Comparison of ENCODE assay signal across 17 cellular contexts in the genomic region with DNA sequence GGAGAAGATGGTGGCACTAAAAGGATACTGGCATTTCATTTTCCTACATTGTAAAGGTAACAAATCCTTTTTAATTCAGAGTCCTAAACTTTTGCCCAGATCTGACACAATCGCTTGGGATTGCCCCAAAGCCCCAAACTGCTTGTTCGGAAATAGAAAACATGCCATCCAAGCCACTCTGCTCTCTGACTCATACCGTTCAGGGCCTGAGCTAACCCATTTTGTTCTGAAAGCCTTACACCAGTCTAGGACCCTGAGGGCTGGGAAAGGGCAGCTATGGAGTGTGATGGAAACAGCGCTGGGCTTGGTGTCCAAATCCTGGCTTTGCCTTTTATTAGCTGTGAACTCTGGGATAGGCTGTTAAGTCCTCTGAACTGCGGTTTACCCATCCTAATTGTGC.
DNase-seq lines count a peak whose midpoint lies in the region; FAIRE-seq and TF ChIP-seq lines count a peak whose summit lies in the region.
"Had no signal": no experiment of that assay in that cellular context is flagged by ENCODE, and none has a peak within 500 bp of the region (broad histone marks: within the 10 kb centered on the region; RNA-seq: fewer than 3 reads in every experiment).

No MANE protein-coding gene starts in this region.

- H3K27ac Mint-ChIP-seq in activated naive CD4-positive, alpha-beta T cell treated with anti-CD3 and anti-CD28 coated beads, Interleukin-2, amount 10 ng/mL, durations not matched to agents 7 days and 5 days = no peak overlapping the region
- no peak overlapping the region for H3K27ac Mint-ChIP-seq in Caco-2 (ENCODE audit: unreplicated experiment)
- H3K27ac Mint-ChIP-seq: activated naive CD8-positive, alpha-beta T cell treated with anti-CD3 and anti-CD28 coated beads, Interleukin-2, amount 50 U/mL, for 24 hours; CD8-positive, alpha-beta T cell; stimulated activated naive CD8-positive, alpha-beta T cell treated with anti-CD3 and anti-CD28 coated beads, Interleukin-15, Interleukin-2, amounts not matched to agents 100 ng/mL and 50 ng/mL, for 24 hours; T-helper 1 cell treated with Interleukin-12 subunit alpha and Interleukin-12 subunit beta and Interleukin-4 antibody, amounts not matched to agents 30 μg/mL and 1 μg/mL, for 36 hours had no signal

- DNase-seq in GM04504 (ENCODE audit: low read depth) (peak; percentile 34), T1000 (lab: John Stamatoyannopoulos, UW) (peak; percentile 27), fibroblast of the conjunctiva (ENCODE audit: low read depth) (peak; percentile 79), stromal cell of bone marrow (ENCODE audit: low read depth) (peak; percentile 84), Caco-2 (no peak), small intestine (no peak), NCI-H1105 treated with DMSO at 0.1 percent for 48 hours (lab: John Stamatoyannopoulos, UW) (no peak)
- DNase-seq in activated naive CD4-positive, alpha-beta T cell treated with anti-CD3 and anti-CD28 coated beads, Interleukin-2, amount 10 ng/mL, durations not matched to agents 7 days and 5 days = no peak
- DNase-seq: activated naive CD8-positive, alpha-beta T cell treated with anti-CD3 and anti-CD28 coated beads, Interleukin-2, amount 50 U/mL, for 24 hours; CD8-positive, alpha-beta T cell; dermis blood vessel endothelial cell; NCI-H1092 treated with DMSO at 0.1 percent for 48 hours; NCI-H226 had no signal

- H3K27me3 ChIP-seq in Caco-2 (replicated peaks; ENCODE audit: control insufficient read depth, insufficient read depth, low read length) (no peaks in the 10 kb centered on the region), small intestine (ENCODE audit: control insufficient read depth in 2 of 2, insufficient read depth in 2 of 2, low read length in 2 of 2) (no peaks in the 10 kb centered on the region)

- POLR2A ChIA-PET in Caco-2 (lab: Charles Lee) = no interaction called here

- H3K4me3 Mint-ChIP-seq in activated naive CD4-positive, alpha-beta T cell treated with anti-CD3 and anti-CD28 coated beads, Interleukin-2, amount 10 ng/mL, durations not matched to agents 7 days and 5 days = no peak overlapping the region
- no peak overlapping the region for H3K4me3 Mint-ChIP-seq in Caco-2 (ENCODE audit: unreplicated experiment)
- H3K4me3 Mint-ChIP-seq: activated naive CD8-positive, alpha-beta T cell treated with anti-CD3 and anti-CD28 coated beads, Interleukin-2, amount 50 U/mL, for 24 hours; CD8-positive, alpha-beta T cell; stimulated activated naive CD8-positive, alpha-beta T cell treated with anti-CD3 and anti-CD28 coated beads, Interleukin-15, Interleukin-2, amounts not matched to agents 100 ng/mL and 50 ng/mL, for 24 hours; T-helper 1 cell treated with Interleukin-12 subunit alpha and Interleukin-12 subunit beta and Interleukin-4 antibody, amounts not matched to agents 30 μg/mL and 1 μg/mL, for 36 hours had no signal

- H3K36me3 Mint-ChIP-seq in activated naive CD4-positive, alpha-beta T cell treated with anti-CD3 and anti-CD28 coated beads, Interleukin-2, amount 10 ng/mL, durations not matched to agents 7 days and 5 days = no peaks in the 10 kb centered on the region
- no peaks in the 10 kb centered on the region for H3K36me3 Mint-ChIP-seq in Caco-2 (ENCODE audit: insufficient read depth, unreplicated experiment)
- H3K36me3 Mint-ChIP-seq: CD8-positive, alpha-beta T cell had no signal

- H3K4me1 Mint-ChIP-seq in activated naive CD4-positive, alpha-beta T cell treated with anti-CD3 and anti-CD28 coated beads, Interleukin-2, amount 10 ng/mL, durations not matched to agents 7 days and 5 days = no peaks in the 10 kb centered on the region
- no peaks in the 10 kb centered on the region for H3K4me1 Mint-ChIP-seq in Caco-2 (ENCODE audit: low read depth, unreplicated experiment)
- H3K4me1 Mint-ChIP-seq: activated naive CD8-positive, alpha-beta T cell treated with anti-CD3 and anti-CD28 coated beads, Interleukin-2, amount 50 U/mL, for 24 hours had no signal

- H3K4me3 ChIP-seq in Caco-2 (ENCODE audit: low read depth, low read length) = no peak overlapping the region
- no peak overlapping the region for H3K4me3 ChIP-seq in small intestine (ENCODE audit: low read depth in 1 of 2, low read length in 2 of 2)

- no peak for TF ChIP-seq CTCF in Caco-2 (IDR thresholded peaks at IDR 0.05; ENCODE audit: insufficient read depth in 1 of 2, low read depth in 1 of 2, low read length in 1 of 2, severe bottlenecking in 1 of 2, unreplicated experiment in 1 of 2)

- BruUV-seq in Caco-2 (replicated peaks; lab: Mats Ljungman, UMichigan) = no TSS peak

- 91 to 93% (median 93%) methylated on average over 5 of the region's 5 CpGs for WGBS in small intestine, 3 donors

- FAIRE-seq in small intestine (lab: Jason Lieb, UNC) = no peak
- FAIRE-seq: frontal cortex, islet of Langerhans had no signal

- H3K4me1 ChIP-seq in Caco-2 = no peaks in the 10 kb centered on the region
- no peaks in the 10 kb centered on the region for H3K4me1 ChIP-seq in small intestine (ENCODE audit: control insufficient read depth in 2 of 2, insufficient read depth in 1 of 2, low read depth in 1 of 2, low read length in 1 of 2)

- intact Hi-C loops in Caco-2 (cut with micrococcal nuclease; ENCODE audit: unreplicated experiment) = no loop called here

- H3K9me3 ChIP-seq in Caco-2 = no peaks in the 10 kb centered on the region
- H3K9me3 ChIP-seq in small intestine (ENCODE audit: control insufficient read depth, low read depth) = no peaks in the 10 kb centered on the region

- H3K27ac ChIP-seq in small intestine (ENCODE audit: low read depth in 1 of 2, low read length in 1 of 2) = no peak overlapping the region

- no peaks in the 10 kb centered on the region for H3K9me3 Mint-ChIP-seq in activated naive CD4-positive, alpha-beta T cell treated with anti-CD3 and anti-CD28 coated beads, Interleukin-2, amount 10 ng/mL, durations not matched to agents 7 days and 5 days
- no peaks in the 10 kb centered on the region for H3K9me3 Mint-ChIP-seq in Caco-2 (ENCODE audit: unreplicated experiment)
- H3K9me3 Mint-ChIP-seq: activated naive CD8-positive, alpha-beta T cell treated with anti-CD3 and anti-CD28 coated beads, Interleukin-2, amount 50 U/mL, for 24 hours; CD8-positive, alpha-beta T cell; stimulated activated naive CD8-positive, alpha-beta T cell treated with anti-CD3 and anti-CD28 coated beads, Interleukin-15, Interleukin-2, amounts not matched to agents 100 ng/mL and 50 ng/mL, for 24 hours; T-helper 1 cell treated with Interleukin-12 subunit alpha and Interleukin-12 subunit beta and Interleukin-4 antibody, amounts not matched to agents 30 μg/mL and 1 μg/mL, for 36 hours had no signal

- no peaks in the 10 kb centered on the region for H3K27me3 Mint-ChIP-seq in activated naive CD4-positive, alpha-beta T cell treated with anti-CD3 and anti-CD28 coated beads, Interleukin-2, amount 10 ng/mL, durations not matched to agents 7 days and 5 days
- H3K27me3 Mint-ChIP-seq in Caco-2 (ENCODE audit: insufficient read depth, unreplicated experiment) = no peaks in the 10 kb centered on the region
- H3K27me3 Mint-ChIP-seq: stimulated activated naive CD8-positive, alpha-beta T cell treated with anti-CD3 and anti-CD28 coated beads, Interleukin-15, Interleukin-2, amounts not matched to agents 100 ng/mL and 50 ng/mL, for 24 hours had no signal

- no peaks in the 10 kb centered on the region for H3K36me3 ChIP-seq in Caco-2 (ENCODE audit: control insufficient read depth, insufficient read depth, low read length)
- no peaks in the 10 kb centered on the region for H3K36me3 ChIP-seq in small intestine (ENCODE audit: control insufficient read depth in 2 of 2, insufficient read depth in 2 of 2, low read length in 2 of 2)

- CTCF ChIA-PET in activated naive CD4-positive, alpha-beta T cell treated with anti-CD3 and anti-CD28 coated beads, Interleukin-2, amount 10 ng/mL, durations not matched to agents 7 days and 5 days (lab: Charles Lee) = no interaction called here
- CTCF ChIA-PET in Caco-2 (lab: Charles Lee) = no interaction called here

Comparison
In these comparisons a context has a peak if more than half of its experiments do, and no peak if none do; other contexts are left out.
1. DNase-seq: peak in GM04504 (single experiment), T1000 (single experiment), fibroblast of the conjunctiva (single experiment) and stromal cell of bone marrow (single experiment); none in activated naive CD4-positive, alpha-beta T cell treated with anti-CD3 and anti-CD28 coated beads, Interleukin-2, amount 10 ng/mL, durations not matched to agents 7 days and 5 days (single experiment), Caco-2 (0 of 2), small intestine (single experiment) and NCI-H1105 treated with DMSO at 0.1 percent for 48 hours (single experiment).